Comparison of ENCODE assay signal across 15 cellular contexts in genomic region chrX:9707306-9708015, GRCh38. TPM values are rescaled to one million over a fixed set of nuclear protein-coding genes. Genes with fewer than 3 reads are reported as not detected.
"Had no signal": no experiment of that assay in that cellular context is flagged by ENCODE, and none has a peak within 500 bp of the region (broad histone marks: within the 10 kb centered on the region; RNA-seq: fewer than 3 reads in every experiment).

No MANE protein-coding gene starts in this region.

- DNase-seq: activated CD4-positive, alpha-beta T cell treated with anti-CD3 and anti-CD28 coated beads for 1 hour; activated CD4-positive, alpha-beta T cell treated with anti-CD3 and anti-CD28 coated beads, Interleukin-2, amount 50 U/mL, for 48 hours; activated CD8-positive, alpha-beta memory T cell treated with anti-CD3 and anti-CD28 coated beads, Interleukin-2, amount 10 ng/mL, durations not matched to agents 7 days and 5 days; activated effector memory CD4-positive, alpha-beta T cell treated with anti-CD3 and anti-CD28 coated beads, Interleukin-2, amount 50 U/mL, for 16 hours; activated T-cell treated with anti-CD3 and anti-CD28 coated beads, Interleukin-2, amount 50 U/mL, for 24 hours; anterior cingulate cortex; glutamatergic neuron; mammary epithelial cell; retina; small intestine had no signal

- H3K4me3 ChIP-seq: tibial nerve had no signal

- H3K4me1 ChIP-seq: tibial nerve had no signal

- H3K4me3 Mint-ChIP-seq: activated CD8-positive, alpha-beta memory T cell treated with anti-CD3 and anti-CD28 coated beads, Interleukin-2, amount 10 ng/mL, durations not matched to agents 7 days and 5 days; activated naive CD8-positive, alpha-beta T cell; activated T-cell treated with anti-CD3 and anti-CD28 coated beads, Interleukin-2, amount 50 U/mL, for 24 hours; nephron had no signal

- H3K27ac ChIP-seq: tibial nerve had no signal

- H3K9me3 Mint-ChIP-seq: activated T-cell treated with anti-CD3 and anti-CD28 coated beads, Interleukin-2, amount 50 U/mL, for 24 hours had no signal

- ATAC-seq: activated CD8-positive, alpha-beta memory T cell treated with anti-CD3 and anti-CD28 coated beads, Interleukin-2, amount 10 ng/mL, durations not matched to agents 7 days and 5 days; esophagus mucosa had no signal

- H3K27ac Mint-ChIP-seq: activated CD8-positive, alpha-beta memory T cell treated with anti-CD3 and anti-CD28 coated beads, Interleukin-2, amount 10 ng/mL, durations not matched to agents 7 days and 5 days; activated naive CD8-positive, alpha-beta T cell; activated T-cell treated with anti-CD3 and anti-CD28 coated beads, Interleukin-2, amount 50 U/mL, for 24 hours had no signal

- H3K27me3 ChIP-seq: tibial nerve had no signal

- H3K27me3 Mint-ChIP-seq: activated CD8-positive, alpha-beta memory T cell treated with anti-CD3 and anti-CD28 coated beads, Interleukin-2, amount 10 ng/mL, durations not matched to agents 7 days and 5 days; activated naive CD8-positive, alpha-beta T cell; activated T-cell treated with anti-CD3 and anti-CD28 coated beads, Interleukin-2, amount 50 U/mL, for 24 hours had no signal

RNA-seq across cellular contexts. Expression of gene GPR143, which starts 58.2 kb away (rescaled TPM):
- total RNA-seq: activated CD8-positive, alpha-beta memory T cell treated with anti-CD3 and anti-CD28 coated beads, Interleukin-2, amount 10 ng/mL, durations not matched to agents 7 days and 5 days; mammary epithelial cell; subcutaneous adipose tissue had no signal
- polyA plus RNA-seq: mammary epithelial cell had no signal
